9 cellular contexts compared by ENCODE assay signal in the genomic region with DNA sequence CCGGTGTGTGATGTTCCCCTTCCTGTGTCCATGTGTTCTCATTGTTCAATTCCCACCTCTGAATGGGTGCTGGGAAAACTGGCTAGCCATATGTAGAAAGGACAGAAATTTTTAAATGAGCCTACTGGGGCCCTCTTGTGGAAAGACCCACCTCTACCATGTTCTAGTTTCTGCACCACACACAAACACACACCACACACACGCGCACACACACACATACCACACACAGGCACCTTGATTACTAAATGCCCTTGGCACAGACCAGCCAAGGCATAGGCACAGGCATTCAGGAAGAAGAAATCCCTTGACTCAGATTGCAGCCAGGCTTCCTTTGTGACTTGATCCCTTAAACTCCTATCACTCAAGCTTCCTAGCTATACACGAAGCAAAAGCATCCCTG.
DNase-seq lines count a peak whose midpoint lies in the region; ATAC-seq and TF ChIP-seq lines count a peak whose summit lies in the region.
"Had no signal": no experiment of that assay in that cellular context is flagged by ENCODE, and none has a peak within 500 bp of the region (broad histone marks: within the 10 kb centered on the region; RNA-seq: fewer than 3 reads in every experiment).

No MANE protein-coding gene starts in this region.

- TF ChIP-seq CTCF in cardiac fibroblast (IDR thresholded peaks at IDR 0.05; ENCODE audit: low read depth, low read length) (peak; percentile 42), mucosa of descending colon (IDR thresholded peaks at IDR 0.05) (no peak)

- H3K9me3 Mint-ChIP-seq in stimulated activated naive B cell treated with anti-CD40 and anti-IgM and Interleukin-4, amounts not matched to agents 10 μg/mL and 1 μg/mL and 100 μg/mL, for 72 hours: peaks cover 0 to 2% of the 10 kb centered on the region in 2 donors
- H3K9me3 Mint-ChIP-seq: central memory CD8-positive, alpha-beta T cell had no signal

- H3K9me3 ChIP-seq in mucosa of descending colon: no peaks in the 10 kb centered on the region

- H3K27ac Mint-ChIP-seq in stimulated activated naive B cell treated with anti-CD40 and anti-IgM and Interleukin-4, amounts not matched to agents 10 μg/mL and 1 μg/mL and 100 μg/mL, for 72 hours: no peak overlapping the region

- peak; percentile 33 for DNase-seq in GDM1 (lab: John Stamatoyannopoulos, UW)
- DNase-seq in NCI-H2029 (lab: John Stamatoyannopoulos, UW): peak; percentile 81
- DNase-seq in cardiac fibroblast (ENCODE audit: low read depth in 2 of 2): peak; percentile 57 to 72
- peak in 1 of 3 donors; percentile 17 for DNase-seq in mucosa of descending colon
- DNase-seq in stimulated activated naive B cell treated with anti-CD40 and anti-IgM and Interleukin-4, amounts not matched to agents 10 μg/mL and 1 μg/mL and 100 μg/mL, for 72 hours: no peak
- DNase-seq in GF-D8 (lab: John Stamatoyannopoulos, UW): no peak
- no peak for DNase-seq in T-helper 1 cell
- no peak for DNase-seq in stimulated activated CD4-positive, alpha-beta T cell treated with anti-CD3 and anti-CD28 coated beads, Interleukin-4, amount 100 ng/mL, for 4 hours

- H3K36me3 ChIP-seq in mucosa of descending colon (ENCODE audit: low read depth): no peaks in the 10 kb centered on the region

- no peaks in the 10 kb centered on the region for H3K27me3 Mint-ChIP-seq in stimulated activated naive B cell treated with anti-CD40 and anti-IgM and Interleukin-4, amounts not matched to agents 10 μg/mL and 1 μg/mL and 100 μg/mL, for 72 hours
- H3K27me3 Mint-ChIP-seq: central memory CD8-positive, alpha-beta T cell had no signal

- H3K4me3 ChIP-seq in cardiac fibroblast (replicated peaks in 1 of 2; ENCODE audit: low read depth in 2 of 2, low read length in 2 of 2) (no peak overlapping the region), mucosa of descending colon (no peak overlapping the region)

- ATAC-seq in mucosa of descending colon: peak; percentile 45
- ATAC-seq in stimulated activated naive B cell treated with anti-CD40 and anti-IgM and Interleukin-4, amounts not matched to agents 10 μg/mL and 1 μg/mL and 100 μg/mL, for 72 hours (replicated peaks): no peak

- H3K4me3 Mint-ChIP-seq in stimulated activated naive B cell treated with anti-CD40 and anti-IgM and Interleukin-4, amounts not matched to agents 10 μg/mL and 1 μg/mL and 100 μg/mL, for 72 hours: no peak overlapping the region
- H3K4me3 Mint-ChIP-seq: central memory CD8-positive, alpha-beta T cell had no signal

- no peaks in the 10 kb centered on the region for H3K4me1 ChIP-seq in mucosa of descending colon (ENCODE audit: low read depth)

- H3K36me3 Mint-ChIP-seq in stimulated activated naive B cell treated with anti-CD40 and anti-IgM and Interleukin-4, amounts not matched to agents 10 μg/mL and 1 μg/mL and 100 μg/mL, for 72 hours: peaks cover 10 to 11% of the 10 kb centered on the region in 2 donors

- intact Hi-C loops in mucosa of descending colon (cut with DNase I, micrococcal nuclease): no loop called here

- peaks cover 39 to 57% of the 10 kb centered on the region in 2 donors for H3K4me1 Mint-ChIP-seq in stimulated activated naive B cell treated with anti-CD40 and anti-IgM and Interleukin-4, amounts not matched to agents 10 μg/mL and 1 μg/mL and 100 μg/mL, for 72 hours

Comparison
In these comparisons a context has a peak if more than half of its experiments do, and no peak if none do; other contexts are left out.
1. DNase-seq: peak in GDM1 (single experiment), NCI-H2029 (single experiment) and cardiac fibroblast (2 of 2); none in stimulated activated naive B cell treated with anti-CD40 and anti-IgM and Interleukin-4, amounts not matched to agents 10 μg/mL and 1 μg/mL and 100 μg/mL, for 72 hours (single experiment), GF-D8 (single experiment), T-helper 1 cell (0 of 5) and stimulated activated CD4-positive, alpha-beta T cell treated with anti-CD3 and anti-CD28 coated beads, Interleukin-4, amount 100 ng/mL, for 4 hours (0 of 2).